In genomic region chr17:64985579-64985904, GRCh38 we compare ENCODE assay signal across 8 cellular contexts.
DNase-seq lines count a peak whose midpoint lies in the region; ATAC-seq, FAIRE-seq and TF ChIP-seq lines count a peak whose summit lies in the region.
"Not testable (repeated sequence)": the region's sequence is repeated elsewhere in the genome, so short reads cannot be mapped to it uniquely, and the experiment has no call there.

No MANE protein-coding gene starts in this region.

- H3K4me3 ChIP-seq in A549; SK-N-SH (ENCODE audit: low read depth in 2 of 2, low read length in 1 of 2); kidney (ENCODE audit: low read length in 2 of 2): not testable (repeated sequence)

- H2AFZ ChIP-seq in SK-N-SH (ENCODE audit: low read depth): 0 out of 2 replicates have a peak overlapping the region, but pooled peaks have one; percentile 31

- not testable (repeated sequence) for TF ChIP-seq RAD21 in A549 (conservative IDR thresholded peaks at IDR 0.05 in 1 of 2, IDR thresholded peaks at IDR 0.05 in 1 of 2); SK-N-SH (IDR thresholded peaks at IDR 0.05; ENCODE audit: low read length)

- not testable (repeated sequence) for TF ChIP-seq CTCF in A549 (IDR thresholded peaks at IDR 0.05); SK-N-SH (IDR thresholded peaks at IDR 0.05); kidney (IDR thresholded peaks at IDR 0.05; ENCODE audit: borderline replicate concordance, extremely low read depth, insufficient read depth); nephron (IDR thresholded peaks at IDR 0.05; ENCODE audit: unreplicated experiment in 3 of 3)

- H3K4me2 ChIP-seq in A549: peak overlapping the region; percentile 67
- H3K4me2 ChIP-seq in SK-N-SH: not testable (repeated sequence)

- CTCF ChIA-PET in A549 (lab: Yijun Ruan, JAX): interaction anchor here (1.2 to 3.6 kb wide), 3 partner anchors 18 to 152 kb away, joined by 3 to 17 read pairs (median 4); partner anchors contain the start of gene RGS9
- CTCF ChIA-PET in SK-N-SH (lab: Yijun Ruan, JAX): interaction anchor here (0.8 to 1.3 kb wide), 3 partner anchors 16 to 115 kb away, joined by 3 read pairs; no protein-coding TSS in a partner anchor

- TF ChIP-seq POLR2A in A549 (IDR thresholded peaks at IDR 0.05; ENCODE audit: low read length): not testable (repeated sequence)

- not testable (repeated sequence) for H3K9ac ChIP-seq in SK-N-SH
- peak overlapping the region; percentile 41 for H3K9ac ChIP-seq in kidney (ENCODE audit: low read length in 2 of 2)

- H3K27ac Mint-ChIP-seq in activated T-helper 1 cell treated with anti-CD3 and anti-CD28 coated beads, Interleukin-12 subunit alpha, Interleukin-12 subunit beta, Interleukin-2, Interleukin-4 antibody, amounts not matched to agents 30 ng/mL and 10 ng/mL and 1 ng/mL, durations not matched to agents 14 hours and 24 hours and 36 hours: peak overlapping the region; percentile 99
- peak overlapping the region; percentile 97 for H3K27ac Mint-ChIP-seq in central memory CD8-positive, alpha-beta T cell (ENCODE audit: low read depth)
- peak overlapping the region; percentile 64 to 96 (median 86) for H3K27ac Mint-ChIP-seq in nephron
- H3K27ac Mint-ChIP-seq in stimulated activated naive CD8-positive, alpha-beta T cell treated with anti-CD3 and anti-CD28 coated beads, Interleukin-15, amount 100 ng/mL, for 72 hours: peak overlapping the region; percentile 97 to 99

- not testable (repeated sequence) for FAIRE-seq in A549 (lab: Jason Lieb, UNC); kidney (lab: Jason Lieb, UNC)

- H3K9me3 ChIP-seq in A549; SK-N-SH; kidney (ENCODE audit: control insufficient read depth in 1 of 2, low read length in 2 of 2): not testable (repeated sequence)

- not testable (repeated sequence) for H3K36me3 Mint-ChIP-seq in activated T-helper 1 cell treated with anti-CD3 and anti-CD28 coated beads, Interleukin-12 subunit alpha, Interleukin-12 subunit beta, Interleukin-2, Interleukin-4 antibody, amounts not matched to agents 30 ng/mL and 10 ng/mL and 1 ng/mL, durations not matched to agents 14 hours and 24 hours and 36 hours (ENCODE audit: low read depth); nephron (ENCODE audit: low read depth)
- H3K36me3 Mint-ChIP-seq in central memory CD8-positive, alpha-beta T cell (ENCODE audit: insufficient read depth): peaks cover 11% of the 10 kb centered on the region

- peak overlapping the region; percentile 82 for H3K4me3 Mint-ChIP-seq in activated T-helper 1 cell treated with anti-CD3 and anti-CD28 coated beads, Interleukin-12 subunit alpha, Interleukin-12 subunit beta, Interleukin-2, Interleukin-4 antibody, amounts not matched to agents 30 ng/mL and 10 ng/mL and 1 ng/mL, durations not matched to agents 14 hours and 24 hours and 36 hours
- peak overlapping the region; percentile 72 for H3K4me3 Mint-ChIP-seq in central memory CD8-positive, alpha-beta T cell
- H3K4me3 Mint-ChIP-seq in nephron: peak overlapping the region in 2 of 3 experiments; percentile 32 to 37
- H3K4me3 Mint-ChIP-seq in stimulated activated naive CD8-positive, alpha-beta T cell treated with anti-CD3 and anti-CD28 coated beads, Interleukin-15, amount 100 ng/mL, for 72 hours: peak overlapping the region; percentile 85 to 93

- 33% methylated on average over 3 of the region's 3 CpGs for WGBS in A549 (ENCODE audit: missing lambda C conversion rate)
- 81% methylated on average over 3 of the region's 3 CpGs for WGBS in SK-N-SH (ENCODE audit: low lambda C conversion rate)

- DNase-seq in A549 (ENCODE audit: low read depth in 1 of 2, low spot score in 1 of 2); SK-N-SH; activated T-helper 1 cell treated with anti-CD3 and anti-CD28 coated beads, Interleukin-12 subunit alpha, Interleukin-12 subunit beta, Interleukin-2, Interleukin-4 antibody, amounts not matched to agents 30 ng/mL and 10 ng/mL and 1 ng/mL, durations not matched to agents 14 hours and 24 hours and 36 hours (ENCODE audit: low spot score); central memory CD8-positive, alpha-beta T cell (ENCODE audit: low spot score in 2 of 2); kidney; stimulated activated naive CD8-positive, alpha-beta T cell treated with anti-CD3 and anti-CD28 coated beads, Interleukin-15, amount 100 ng/mL, for 72 hours: not testable (repeated sequence)

- H3K27ac ChIP-seq in A549: peak overlapping the region; percentile 69 to 72
- H3K27ac ChIP-seq in SK-N-SH (ENCODE audit: low read depth in 2 of 2, low read length in 1 of 2): peak overlapping the region; percentile 11 to 17; a peak in 2 of 4 replicates
- H3K27ac ChIP-seq in kidney (ENCODE audit: low read depth in 2 of 2, low read length in 2 of 2): peak overlapping the region; percentile 74 to 91

- H3K4me1 ChIP-seq in A549: peaks cover 52% of the 10 kb centered on the region
- peaks cover 7 to 15% of the 10 kb centered on the region in 2 experiments; a peak in 3 of 4 replicates for H3K4me1 ChIP-seq in SK-N-SH (ENCODE audit: control insufficient read depth in 1 of 2, insufficient read depth in 2 of 2, low read depth in 1 of 2, low read length in 1 of 2)
- H3K4me1 ChIP-seq in kidney (ENCODE audit: control insufficient read depth in 1 of 2, insufficient read depth in 1 of 2, low read depth in 1 of 2, low read length in 2 of 2): peaks cover 23 to 34% of the 10 kb centered on the region in 2 donors

- peaks cover 47% of the 10 kb centered on the region for H3K4me1 Mint-ChIP-seq in activated T-helper 1 cell treated with anti-CD3 and anti-CD28 coated beads, Interleukin-12 subunit alpha, Interleukin-12 subunit beta, Interleukin-2, Interleukin-4 antibody, amounts not matched to agents 30 ng/mL and 10 ng/mL and 1 ng/mL, durations not matched to agents 14 hours and 24 hours and 36 hours (ENCODE audit: low read depth)
- peaks cover 42% of the 10 kb centered on the region for H3K4me1 Mint-ChIP-seq in central memory CD8-positive, alpha-beta T cell
- H3K4me1 Mint-ChIP-seq in nephron: peaks cover 31% of the 10 kb centered on the region
- peaks cover 61% of the 10 kb centered on the region for H3K4me1 Mint-ChIP-seq in stimulated activated naive CD8-positive, alpha-beta T cell treated with anti-CD3 and anti-CD28 coated beads, Interleukin-15, amount 100 ng/mL, for 72 hours

- not testable (repeated sequence) for H3K36me3 ChIP-seq in SK-N-SH (replicated peaks in 1 of 2; ENCODE audit: control insufficient read depth in 1 of 2, insufficient read depth in 2 of 2, low read length in 1 of 2); kidney (ENCODE audit: control insufficient read depth in 1 of 2, insufficient read depth in 2 of 2, low read length in 2 of 2)

- H4K20me1 ChIP-seq in SK-N-SH (ENCODE audit: insufficient read depth): not testable (repeated sequence)

- H3K79me2 ChIP-seq in SK-N-SH (ENCODE audit: insufficient read depth): not testable (repeated sequence)

- not testable (repeated sequence) for TF ChIP-seq EP300 in A549 (IDR thresholded peaks at IDR 0.05); SK-N-SH (IDR thresholded peaks at IDR 0.05; ENCODE audit: borderline replicate concordance in 1 of 2, low read depth in 1 of 2, low read length in 1 of 2)

- intact Hi-C loops in activated T-helper 1 cell treated with anti-CD3 and anti-CD28 coated beads, Interleukin-12 subunit alpha, Interleukin-12 subunit beta, Interleukin-2, Interleukin-4 antibody, amounts not matched to agents 30 ng/mL and 10 ng/mL and 1 ng/mL, durations not matched to agents 14 hours and 24 hours and 36 hours (cut with micrococcal nuclease): loop anchor here (1.0 to 5.0 kb wide), 8 partner anchors 11 to 197 kb away; no protein-coding TSS in a partner anchor
- intact Hi-C loops in kidney (cut with DNase I): not testable (repeated sequence)

- H3K9me2 ChIP-seq in SK-N-SH: not testable (repeated sequence)

- not testable (repeated sequence) for H3K27me3 Mint-ChIP-seq in activated T-helper 1 cell treated with anti-CD3 and anti-CD28 coated beads, Interleukin-12 subunit alpha, Interleukin-12 subunit beta, Interleukin-2, Interleukin-4 antibody, amounts not matched to agents 30 ng/mL and 10 ng/mL and 1 ng/mL, durations not matched to agents 14 hours and 24 hours and 36 hours (ENCODE audit: insufficient read depth); central memory CD8-positive, alpha-beta T cell; nephron (ENCODE audit: low read depth); stimulated activated naive CD8-positive, alpha-beta T cell treated with anti-CD3 and anti-CD28 coated beads, Interleukin-15, amount 100 ng/mL, for 72 hours

- H3F3A ChIP-seq in SK-N-SH (replicated peaks; ENCODE audit: insufficient read depth): not testable (repeated sequence)

- not testable (repeated sequence) for H3K9me3 Mint-ChIP-seq in activated T-helper 1 cell treated with anti-CD3 and anti-CD28 coated beads, Interleukin-12 subunit alpha, Interleukin-12 subunit beta, Interleukin-2, Interleukin-4 antibody, amounts not matched to agents 30 ng/mL and 10 ng/mL and 1 ng/mL, durations not matched to agents 14 hours and 24 hours and 36 hours; central memory CD8-positive, alpha-beta T cell; nephron; stimulated activated naive CD8-positive, alpha-beta T cell treated with anti-CD3 and anti-CD28 coated beads, Interleukin-15, amount 100 ng/mL, for 72 hours

- not testable (repeated sequence) for H3K27me3 ChIP-seq in SK-N-SH (ENCODE audit: insufficient read depth)

- POLR2A ChIA-PET in A549 (lab: Yijun Ruan, JAX): interaction anchor here (1.4 to 2.5 kb wide), 2 partner anchors 10 to 137 kb away, joined by 3 to 17 read pairs; no protein-coding TSS in a partner anchor
- POLR2A ChIA-PET in SK-N-SH (lab: Yijun Ruan, JAX): not testable (repeated sequence)

- ATAC-seq in A549 (peak in 1 of 2 experiments; percentile 51; a peak in 3 of 6 replicates), HG03558 (IDR thresholded peaks at IDR 0.05; ENCODE audit: extremely low read depth, unreplicated experiment) (peak; percentile 0)
- not testable (repeated sequence) for ATAC-seq in central memory CD8-positive, alpha-beta T cell (replicated peaks; ENCODE audit: extremely low read depth, poor library complexity, severe bottlenecking); stimulated activated naive CD8-positive, alpha-beta T cell treated with anti-CD3 and anti-CD28 coated beads, Interleukin-15, amount 100 ng/mL, for 72 hours

Comparison
In these comparisons a context has a peak if more than half of its experiments do, and no peak if none do; other contexts are left out.
1. H3K27ac ChIP-seq: peak in every context shown above with its lines; median percentile 82 in kidney; 70 in A549; 14 in SK-N-SH.
2. H3K4me3 Mint-ChIP-seq: peak in every context shown above with its lines; median percentile 89 in stimulated activated naive CD8-positive, alpha-beta T cell treated with anti-CD3 and anti-CD28 coated beads, Interleukin-15, amount 100 ng/mL, for 72 hours; 82 in activated T-helper 1 cell treated with anti-CD3 and anti-CD28 coated beads, Interleukin-12 subunit alpha, Interleukin-12 subunit beta, Interleukin-2, Interleukin-4 antibody, amounts not matched to agents 30 ng/mL and 10 ng/mL and 1 ng/mL, durations not matched to agents 14 hours and 24 hours and 36 hours; 72 in central memory CD8-positive, alpha-beta T cell; 34 in nephron.